Comparison of ENCODE assay signal across 1 cellular context in the genomic region with DNA sequence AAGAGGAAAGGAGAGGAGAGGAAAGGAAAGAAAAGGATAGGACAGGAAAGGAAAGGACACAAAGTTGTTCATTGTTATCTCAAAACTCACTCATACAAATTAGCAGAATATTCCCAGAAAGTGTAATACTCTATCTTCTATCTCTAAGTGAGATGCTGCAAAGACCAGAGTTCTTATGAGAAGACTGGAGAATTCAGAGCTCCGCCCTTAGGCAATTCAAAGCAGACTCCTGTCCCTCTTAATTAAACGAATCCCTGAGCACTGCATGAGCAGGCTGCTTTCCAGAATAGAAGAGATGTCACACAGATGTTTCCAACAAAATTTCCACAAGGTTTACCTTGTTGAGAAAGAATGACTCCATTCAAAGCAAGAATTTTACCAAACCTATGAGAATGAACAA.
TF ChIP-seq lines count a peak whose summit lies in the region.

No MANE protein-coding gene starts in this region.

TF ChIP-seq in K562, 482 proteins besides CTCF, POLR2A, EP300 and RAD21 (continued from another document):
- no peak for TF ChIP-seq ZNF655 (CRISPR knock-in tag; IDR thresholded peaks at IDR 0.05)
- no peak for TF ChIP-seq MED1 (CRISPR knock-in tag; IDR thresholded peaks at IDR 0.05; ENCODE audit: borderline replicate concordance)
- TF ChIP-seq TCF7 (IDR thresholded peaks at IDR 0.05; ENCODE audit: borderline replicate concordance): no peak
- no peak for TF ChIP-seq GATA2 (CRISPR knock-in tag; IDR thresholded peaks at IDR 0.05)
